ENCODE assay signal across 29 cellular contexts in the genomic region with DNA sequence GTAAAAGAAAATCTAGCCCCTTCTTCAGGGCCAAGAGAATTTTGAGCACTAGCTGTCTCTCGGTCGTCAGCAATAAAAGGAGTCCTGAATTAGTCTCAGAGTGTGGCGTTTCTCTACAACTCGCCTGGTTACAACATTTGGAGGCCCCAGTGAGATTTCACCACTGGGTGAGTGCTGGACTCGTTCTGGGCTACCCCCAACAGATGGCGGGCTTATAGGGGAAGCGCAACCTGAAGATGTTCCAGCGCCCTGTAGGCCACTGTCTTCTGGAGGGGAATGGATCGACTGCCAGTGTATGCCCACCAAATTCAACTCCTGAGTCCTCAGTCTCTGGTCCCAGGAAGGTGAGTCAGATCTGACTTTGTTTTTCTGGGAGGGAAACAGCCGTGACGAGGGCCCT. TPM values are rescaled to one million over a fixed set of nuclear protein-coding genes. Genes with fewer than 3 reads are reported as not detected.
"Had no signal": no experiment of that assay in that cellular context is flagged by ENCODE, and none has a peak within 500 bp of the region (broad histone marks: within the 10 kb centered on the region; RNA-seq: fewer than 3 reads in every experiment).

No MANE protein-coding gene starts in this region.

- H3K4me1 Mint-ChIP-seq: activated B cell treated with CpG ODN at 0.5 μM for 24 hours; activated T-helper 17 cell treated with anti-CD3 and anti-CD28 coated beads, Interleukin-2, amount 50 U/mL, for 72 hours; immature natural killer cell; nephron progenitor cell; stimulated activated naive B cell treated with anti-CD40 and anti-IgM and Interleukin-4, amounts not matched to agents 10 μg/mL and 1 μg/mL and 100 μg/mL, for 72 hours had no signal

- H3K4me3 ChIP-seq: sigmoid colon, stomach, thyroid gland, upper lobe of right lung had no signal

- H3K4me1 ChIP-seq: sigmoid colon, stomach, thyroid gland, upper lobe of right lung had no signal

- H3K4me3 Mint-ChIP-seq: activated B cell treated with CpG ODN at 0.5 μM for 24 hours; activated CD8-positive, alpha-beta T cell treated with anti-CD3 and anti-CD28 coated beads for 36 hours; activated T-cell treated with anti-CD3 and anti-CD28 coated beads, Interleukin-2, amount 50 U/mL, for 4 hours; activated T-helper 17 cell treated with anti-CD3 and anti-CD28 coated beads, Interleukin-2, amount 50 U/mL, for 72 hours; effector memory CD8-positive, alpha-beta T cell; immature natural killer cell; nephron progenitor cell; stimulated activated naive B cell treated with anti-CD40 and anti-IgM and Interleukin-4, amounts not matched to agents 10 μg/mL and 1 μg/mL and 100 μg/mL, for 72 hours had no signal

- DNase-seq: activated B cell treated with CpG ODN at 0.5 μM for 24 hours; activated CD4-positive, alpha-beta T cell treated with anti-CD3 and anti-CD28 coated beads, Interleukin-2, amount 50 U/mL, for 1 hour; activated CD8-positive, alpha-beta T cell treated with anti-CD3 and anti-CD28 coated beads for 36 hours; activated gamma-delta T cell treated with Interleukin-2 at 50 U/mL for 16 hours; activated naive CD4-positive, alpha-beta T cell treated with anti-CD3 and anti-CD28 coated beads, Interleukin-2, amount 50 U/mL, for 16 hours; activated T-cell treated with anti-CD3 and anti-CD28 coated beads, Interleukin-2, amount 50 U/mL, for 4 hours; amniotic stem cell; brain microvascular endothelial cell; cortex of kidney; effector memory CD8-positive, alpha-beta T cell; head of caudate nucleus; hippocampal formation; immature natural killer cell; kidney; left colon; mammary epithelial cell; nephron progenitor cell; sigmoid colon; small intestine; stimulated activated CD4-positive, alpha-beta T cell treated with anti-CD3 and anti-CD28 coated beads, Interleukin-4, amount 100 ng/mL, for 24 hours; stimulated activated naive B cell treated with anti-CD40 and anti-IgM and Interleukin-4, amounts not matched to agents 10 μg/mL and 1 μg/mL and 100 μg/mL, for 72 hours; stomach; T-helper 9 cell; thyroid gland; upper lobe of right lung had no signal

- H3K27ac ChIP-seq: brain microvascular endothelial cell, neutrophil, sigmoid colon, stomach, thyroid gland, upper lobe of right lung had no signal

- H3K27me3 ChIP-seq: brain microvascular endothelial cell, sigmoid colon, thyroid gland, upper lobe of right lung had no signal

- H3K36me3 Mint-ChIP-seq: immature natural killer cell; stimulated activated naive B cell treated with anti-CD40 and anti-IgM and Interleukin-4, amounts not matched to agents 10 μg/mL and 1 μg/mL and 100 μg/mL, for 72 hours had no signal

- H3K36me3 ChIP-seq: brain microvascular endothelial cell, neutrophil, sigmoid colon, stomach, thyroid gland, upper lobe of right lung had no signal

- H3K9me3 ChIP-seq: neutrophil, sigmoid colon, stomach, thyroid gland, upper lobe of right lung had no signal

- H3K27ac Mint-ChIP-seq: activated B cell treated with CpG ODN at 0.5 μM for 24 hours; activated CD8-positive, alpha-beta T cell treated with anti-CD3 and anti-CD28 coated beads for 36 hours; immature natural killer cell; nephron progenitor cell; progenitor cell of endocrine pancreas; stimulated activated naive B cell treated with anti-CD40 and anti-IgM and Interleukin-4, amounts not matched to agents 10 μg/mL and 1 μg/mL and 100 μg/mL, for 72 hours had no signal

- H3K9me3 Mint-ChIP-seq: activated B cell treated with CpG ODN at 0.5 μM for 24 hours; activated CD8-positive, alpha-beta T cell treated with anti-CD3 and anti-CD28 coated beads for 36 hours; activated T-cell treated with anti-CD3 and anti-CD28 coated beads, Interleukin-2, amount 50 U/mL, for 4 hours; activated T-helper 17 cell treated with anti-CD3 and anti-CD28 coated beads, Interleukin-2, amount 50 U/mL, for 72 hours; effector memory CD8-positive, alpha-beta T cell; immature natural killer cell; stimulated activated naive B cell treated with anti-CD40 and anti-IgM and Interleukin-4, amounts not matched to agents 10 μg/mL and 1 μg/mL and 100 μg/mL, for 72 hours had no signal

- ATAC-seq: activated CD8-positive, alpha-beta T cell treated with anti-CD3 and anti-CD28 coated beads for 36 hours; activated T-cell treated with anti-CD3 and anti-CD28 coated beads, Interleukin-2, amount 50 U/mL, for 4 hours; activated T-helper 17 cell treated with anti-CD3 and anti-CD28 coated beads, Interleukin-2, amount 50 U/mL, for 72 hours; effector memory CD8-positive, alpha-beta T cell; left colon; stimulated activated naive B cell treated with anti-CD40 and anti-IgM and Interleukin-4, amounts not matched to agents 10 μg/mL and 1 μg/mL and 100 μg/mL, for 72 hours; upper lobe of right lung had no signal

RNA-seq across cellular contexts. Expression of gene SCGB2B2, which starts 45.4 kb away (rescaled TPM):
- polyA plus RNA-seq: fibroblast of lung had no signal
